Comparison of ENCODE assay signal across 13 cellular contexts in genomic region chr14:21203470-21204166, GRCh38. TPM values are rescaled to one million over a fixed set of nuclear protein-coding genes. Genes with fewer than 3 reads are reported as not detected.
A peak's percentile ranks its signal among the peaks of the same experiment; 100 is the strongest.
DNase-seq lines count a peak whose midpoint lies in the region; ATAC-seq, FAIRE-seq and TF ChIP-seq lines count a peak whose summit lies in the region.
"Had no signal": no experiment of that assay in that cellular context is flagged by ENCODE, and none has a peak within 500 bp of the region (broad histone marks: within the 10 kb centered on the region; RNA-seq: fewer than 3 reads in every experiment).

No MANE protein-coding gene starts in this region.

- no peak overlapping the region for H3K4me3 Mint-ChIP-seq in activated naive CD4-positive, alpha-beta T cell treated with anti-CD3 and anti-CD28 coated beads for 36 hours
- no peak overlapping the region for H3K4me3 Mint-ChIP-seq in stimulated activated naive CD8-positive, alpha-beta T cell treated with anti-CD3 and anti-CD28 coated beads, Interleukin-15, Interleukin-2, amounts not matched to agents 100 ng/mL and 50 ng/mL, for 24 hours

- H3K36me3 ChIP-seq in H1 (ENCODE audit: control insufficient read depth in 2 of 4, insufficient read depth in 4 of 4, low read length in 3 of 4) = peaks cover 2 to 28% (median 13%) of the 10 kb centered on the region in 4 experiments; a peak in 7 of 8 replicates

- H3K79me1 ChIP-seq in H1 (ENCODE audit: low read depth, low read length) = 0 out of 2 replicates have a peak, but pooled peaks cover 3% of the 10 kb centered on the region

- peaks cover 19% of the 10 kb centered on the region for H3K36me3 Mint-ChIP-seq in activated naive CD4-positive, alpha-beta T cell treated with anti-CD3 and anti-CD28 coated beads for 36 hours (ENCODE audit: low read depth)
- peaks cover 59% of the 10 kb centered on the region for H3K36me3 Mint-ChIP-seq in stimulated activated naive CD8-positive, alpha-beta T cell treated with anti-CD3 and anti-CD28 coated beads, Interleukin-15, Interleukin-2, amounts not matched to agents 100 ng/mL and 50 ng/mL, for 24 hours (ENCODE audit: low read depth)

- no peak overlapping the region for H2BK12ac ChIP-seq in H1 (ENCODE audit: low read depth, low read length)

- WGBS in H1 (ENCODE audit: extremely low coverage in 1 of 2, insufficient coverage in 1 of 2, insufficient read length in 1 of 2, insufficient replicate concordance in 2 of 2, low coverage in 1 of 2, low lambda C conversion rate in 2 of 2, missing lambda C conversion rate in 1 of 2), 2 experiments = 79% methylated on average over 8 of the region's 8 CpGs; no CpG with 5 or more reads in 1 of the 2 experiments

- no peak overlapping the region for H2BK20ac ChIP-seq in H1 (ENCODE audit: low read length)

- intact Hi-C loops in activated naive CD4-positive, alpha-beta T cell treated with anti-CD3 and anti-CD28 coated beads for 36 hours (cut with micrococcal nuclease) = no loop called here
- intact Hi-C loops in sciatic nerve (cut with DNase I) = no loop called here

- H3K27ac ChIP-seq in H1 (ENCODE audit: low read depth, low read length) = no peak overlapping the region

- POLR2A ChIA-PET in H1 (lab: Charles Lee; ENCODE audit: partially characterized antibody) = interaction anchor here (0.8 to 7.6 kb wide), 22 partner anchors 8 to 546 kb away, joined by 3 to 101 read pairs (median 4); partner anchors contain the start of genes ARHGEF40 and HNRNPC

- no peak for TF ChIP-seq EP300 in H1 (IDR thresholded peaks at IDR 0.05; ENCODE audit: borderline replicate concordance in 1 of 2, low read depth in 2 of 2, low read length in 2 of 2)

- DNase-seq in activated naive CD4-positive, alpha-beta T cell treated with anti-CD3 and anti-CD28 coated beads for 36 hours = no peak
- DNase-seq in activated naive CD4-positive, alpha-beta T cell treated with Interleukin-2 at 50 U/mL for 16 hours = no peak
- no peak for DNase-seq in H1 (ENCODE audit: low read depth in 1 of 2, low spot score in 2 of 2)
- no peak for DNase-seq in UCSD-AML1 (lab: John Stamatoyannopoulos, UW; ENCODE audit: unreplicated experiment)
- no peak for DNase-seq in NCI-H2227 (lab: John Stamatoyannopoulos, UW; ENCODE audit: unreplicated experiment)
- DNase-seq in sciatic nerve (ENCODE audit: low spot score) = no peak
- DNase-seq: dorsolateral prefrontal cortex, NCI-H1048, nucleus accumbens had no signal

- FAIRE-seq in H1 (lab: Jason Lieb, UNC) = no peak
- FAIRE-seq: frontal cortex, keratinocyte had no signal

- peaks cover 10% of the 10 kb centered on the region for H3K4me1 Mint-ChIP-seq in activated naive CD4-positive, alpha-beta T cell treated with anti-CD3 and anti-CD28 coated beads for 36 hours (ENCODE audit: low read depth)
- H3K4me1 Mint-ChIP-seq in stimulated activated naive CD8-positive, alpha-beta T cell treated with anti-CD3 and anti-CD28 coated beads, Interleukin-15, Interleukin-2, amounts not matched to agents 100 ng/mL and 50 ng/mL, for 24 hours (ENCODE audit: low read depth) = peaks cover 27% of the 10 kb centered on the region

- H3K9me3 Mint-ChIP-seq in activated naive CD4-positive, alpha-beta T cell treated with anti-CD3 and anti-CD28 coated beads for 36 hours = no peaks in the 10 kb centered on the region
- no peaks in the 10 kb centered on the region for H3K9me3 Mint-ChIP-seq in stimulated activated naive CD8-positive, alpha-beta T cell treated with anti-CD3 and anti-CD28 coated beads, Interleukin-15, Interleukin-2, amounts not matched to agents 100 ng/mL and 50 ng/mL, for 24 hours

- H3K9me3 ChIP-seq in H1 (ENCODE audit: insufficient read depth in 2 of 2, low read depth in 1 of 2, low read length in 1 of 2) = no peaks in the 10 kb centered on the region

- peaks cover 0 to 9% (median 2%) of the 10 kb centered on the region in 4 experiments; a peak in 5 of 7 replicates for H3K4me1 ChIP-seq in H1 (replicated peaks in 1 of 4; ENCODE audit: control insufficient read depth in 3 of 4, insufficient read depth in 4 of 4, low read length in 3 of 4)

- H3K4me2 ChIP-seq in H1 (ENCODE audit: insufficient read depth in 1 of 2, low read depth in 2 of 2, low read length in 2 of 2) = no peak overlapping the region

- no peak overlapping the region for H3K4me3 ChIP-seq in H1 (ENCODE audit: extremely low read depth in 1 of 4, insufficient read depth in 2 of 4, low read depth in 3 of 4, low read length in 4 of 4)
- H3K4me3 ChIP-seq: dorsolateral prefrontal cortex had no signal

- TF ChIP-seq RAD21 in H1 (IDR thresholded peaks at IDR 0.05 in 1 of 2, conservative IDR thresholded peaks at IDR 0.05 in 1 of 2; ENCODE audit: low read depth in 2 of 2, low read length in 2 of 2) = no peak

- no peak for TF ChIP-seq CTCF in H1 (IDR thresholded peaks at IDR 0.05; ENCODE audit: control extremely low read depth in 1 of 3, insufficient read depth in 1 of 3, low read depth in 1 of 3, low read length in 3 of 3)

- no peak overlapping the region for H4K8ac ChIP-seq in H1 (ENCODE audit: extremely low read depth, insufficient read depth, low read length)

- H3K27me3 ChIP-seq in H1 (replicated peaks in 1 of 4; ENCODE audit: control insufficient read depth in 3 of 4, extremely low read depth in 1 of 4, insufficient read depth in 3 of 4, low read length in 3 of 4) = no peaks in the 10 kb centered on the region
- H3K27me3 ChIP-seq: dorsolateral prefrontal cortex had no signal

- peak overlapping the region; percentile 22 for H3K27ac Mint-ChIP-seq in activated naive CD4-positive, alpha-beta T cell treated with anti-CD3 and anti-CD28 coated beads for 36 hours
- peak overlapping the region; percentile 43 for H3K27ac Mint-ChIP-seq in stimulated activated naive CD8-positive, alpha-beta T cell treated with anti-CD3 and anti-CD28 coated beads, Interleukin-15, Interleukin-2, amounts not matched to agents 100 ng/mL and 50 ng/mL, for 24 hours

- H3K56ac ChIP-seq in H1 (replicated peaks; ENCODE audit: insufficient read length, low read depth, low read length) = no peak overlapping the region

- H3K14ac ChIP-seq in H1 (ENCODE audit: insufficient read length) = no peak overlapping the region

- H4K91ac ChIP-seq in H1 (replicated peaks; ENCODE audit: insufficient read length, low read length) = no peak overlapping the region

- no peak overlapping the region for H2BK5ac ChIP-seq in H1 (ENCODE audit: low read depth, low read length)

- no peak overlapping the region for H3K4ac ChIP-seq in H1 (replicated peaks; ENCODE audit: insufficient read length, low read depth, low read length)

- H3K23ac ChIP-seq in H1 (ENCODE audit: insufficient read length) = no peak overlapping the region

- H3K23me2 ChIP-seq in H1 (ENCODE audit: low read depth, low read length) = no peaks in the 10 kb centered on the region

- H3K9ac ChIP-seq in H1 (replicated peaks in 1 of 4; ENCODE audit: extremely low read depth in 1 of 4, low read depth in 3 of 4, low read length in 3 of 4) = no peak overlapping the region

- no peaks in the 10 kb centered on the region for H3K79me2 ChIP-seq in H1 (ENCODE audit: control insufficient read depth in 1 of 2, insufficient read depth in 2 of 2, low read length in 2 of 2)

- no peak overlapping the region for H2BK120ac ChIP-seq in H1 (replicated peaks; ENCODE audit: low read depth, low read length)

- no peak overlapping the region for H3K18ac ChIP-seq in H1 (ENCODE audit: extremely low read depth, low read length)

- no peaks in the 10 kb centered on the region for H3K27me3 Mint-ChIP-seq in activated naive CD4-positive, alpha-beta T cell treated with anti-CD3 and anti-CD28 coated beads for 36 hours (ENCODE audit: low read depth)
- no peaks in the 10 kb centered on the region for H3K27me3 Mint-ChIP-seq in stimulated activated naive CD8-positive, alpha-beta T cell treated with anti-CD3 and anti-CD28 coated beads, Interleukin-15, Interleukin-2, amounts not matched to agents 100 ng/mL and 50 ng/mL, for 24 hours

- peak; percentile 7 to 57; a peak in 2 of 3 replicates for TF ChIP-seq POLR2A in H1 (IDR thresholded peaks at IDR 0.05; ENCODE audit: control extremely low read depth in 1 of 2, low read depth in 2 of 2, low read length in 2 of 2)

- no peak overlapping the region for H2BK15ac ChIP-seq in H1 (ENCODE audit: low read length)

- peaks cover 4% of the 10 kb centered on the region in 2 experiments for H4K20me1 ChIP-seq in H1 (replicated peaks in 1 of 2; ENCODE audit: control insufficient read depth in 1 of 2, insufficient read depth in 2 of 2, low read length in 2 of 2)

- CTCF ChIA-PET in activated naive CD4-positive, alpha-beta T cell treated with anti-CD3 and anti-CD28 coated beads for 36 hours (lab: Charles Lee) = no interaction called here
- CTCF ChIA-PET in H1 (lab: Charles Lee; ENCODE audit: partially characterized antibody) = no interaction called here

- H2AK5ac ChIP-seq in H1 (ENCODE audit: low read depth, low read length) = no peak overlapping the region

- H4K5ac ChIP-seq in H1 (ENCODE audit: insufficient read length, low read depth, low read length) = no peak overlapping the region

- H2AFZ ChIP-seq in H1 (ENCODE audit: low read length) = no peak overlapping the region

- ATAC-seq in sciatic nerve = no peak

TF ChIP-seq in PFSK-1, 5 proteins besides CTCF, POLR2A, EP300 and RAD21 (continues in another document):
- TF ChIP-seq TAF1 (IDR thresholded peaks at IDR 0.05; ENCODE audit: borderline replicate concordance, insufficient read depth, low read length) (no peak), POLR2AphosphoS5 (IDR thresholded peaks at IDR 0.05; ENCODE audit: low read depth, low read length) (peak; percentile 14; the same call in 1 of the 2 replicates), FOXP2 (optimal IDR thresholded peaks at IDR 0.05; ENCODE audit: borderline replicate concordance, extremely low read depth, extremely low read length, insufficient read depth) (no peak)

TF ChIP-seq in H1, 55 proteins besides CTCF, POLR2A, EP300 and RAD21 (continues in another document):
- TF ChIP-seq SUZ12 (IDR thresholded peaks at IDR 0.05; ENCODE audit: low read length) (no peak), JUN (IDR thresholded peaks at IDR 0.05; ENCODE audit: low read depth, low read length) (no peak), TCF12 (IDR thresholded peaks at IDR 0.05; ENCODE audit: low read depth, low read length) (no peak), SAP30 (IDR thresholded peaks at IDR 0.05; ENCODE audit: insufficient read depth, insufficient replicate concordance, low read length) (no peak), BACH1 (IDR thresholded peaks at IDR 0.05; ENCODE audit: low read length) (no peak)

RNA-seq across cellular contexts. Expression of gene OR5AU1, which starts 47.8 kb away (rescaled TPM):
- total RNA-seq in activated naive CD4-positive, alpha-beta T cell treated with anti-CD3 and anti-CD28 coated beads for 36 hours = not detected
- not detected for polyA plus RNA-seq in PFSK-1 (2012; ENCODE audit: insufficient read length, low read depth)
- total RNA-seq in H1 (2021; fragmentation: NEBNext Ultra II Directional; extraction: Animal tissue kit (Norgen Biotek cat#: 25700)) = not detected in 2 replicates
- polyA plus RNA-seq in H1 (2011; rRNA removed) = not detected in 2 replicates
- not detected for polyA plus RNA-seq in H1 (2011; cell fraction: cytosol; rRNA removed)
- not detected for polyA plus RNA-seq in H1 (2011; cell fraction: nucleus; rRNA removed)
- polyA plus RNA-seq in H1 (2012, experiment 1 of 2) = not detected in 4 replicates
- polyA plus RNA-seq in H1 (2012, experiment 2 of 2) = not detected
- not detected for polyA plus RNA-seq in H1 (2013, experiment 1 of 2)
- not detected for polyA plus RNA-seq in H1 (2013, experiment 2 of 2)
- not detected in 2 replicates for polyA minus RNA-seq in H1 (2011; rRNA and poly(A)+ RNA removed)
- not detected for polyA minus RNA-seq in H1 (2011; cell fraction: cytosol; rRNA and poly(A)+ RNA removed)
- not detected for polyA minus RNA-seq in H1 (2011; cell fraction: nucleus; rRNA and poly(A)+ RNA removed)
- not detected for total RNA-seq in sciatic nerve
- total RNA-seq: dorsolateral prefrontal cortex, frontal cortex had no signal
- polyA plus RNA-seq: keratinocyte had no signal
